Comparison of ENCODE assay signal across 27 cellular contexts in genomic region chr12:66603458-66603857, GRCh38.
DNase-seq lines count a peak whose midpoint lies in the region; ATAC-seq, FAIRE-seq and TF ChIP-seq lines count a peak whose summit lies in the region.
"Had no signal": no experiment of that assay in that cellular context is flagged by ENCODE, and none has a peak within 500 bp of the region (broad histone marks: within the 10 kb centered on the region; RNA-seq: fewer than 3 reads in every experiment).

No MANE protein-coding gene starts in this region.

- no peak for TF ChIP-seq EP300 in Ishikawa (IDR thresholded peaks at IDR 0.05; ENCODE audit: borderline replicate concordance)

- no peak for TF ChIP-seq RAD21 in Ishikawa (IDR thresholded peaks at IDR 0.05; ENCODE audit: low read depth)

- no peaks in the 10 kb centered on the region for H3K36me3 ChIP-seq in bronchial epithelial cell (ENCODE audit: control insufficient read depth, insufficient read depth, low read length)
- H3K36me3 ChIP-seq: BLaER1, esophagus squamous epithelium, suprapubic skin, WERI-Rb-1 had no signal

- DNase-seq in COLO668 (lab: John Stamatoyannopoulos, UW; ENCODE audit: unreplicated experiment) (peak; percentile 70), NCI-H345 treated with DMSO at 0.1 percent for 48 hours (lab: John Stamatoyannopoulos, UW; ENCODE audit: unreplicated experiment) (peak; percentile 51), bronchial epithelial cell (ENCODE audit: low read depth) (peak; percentile 52), KBM-7 (no peak)
- DNase-seq in stimulated activated naive CD4-positive, alpha-beta T cell (lab: John Stamatoyannopoulos, UW), result no peak
- DNase-seq: activated CD4-positive, alpha-beta T cell treated with anti-CD3 and anti-CD28 coated beads, Interleukin-2, amount 10 ng/mL, durations not matched to agents 7 days and 5 days; activated naive CD4-positive, alpha-beta T cell treated with anti-CD3 and anti-CD28 coated beads for 36 hours; amniotic stem cell; COR-L47; cortex of kidney; esophagus squamous epithelium; IMR-90; midbrain; naive thymus-derived CD8-positive, alpha-beta T cell; NCI-H1694; NCI-H524; retina; WERI-Rb-1 had no signal

- no peak for ATAC-seq in HG02610 (IDR thresholded peaks at IDR 0.05; ENCODE audit: unreplicated experiment)
- ATAC-seq in activated CD4-positive, CD25-positive, alpha-beta regulatory T cell treated with anti-CD3 and anti-CD28 coated beads, Interleukin-2, amount 50 U/mL, for 24 hours, result no peak
- ATAC-seq: HCT116; naive thymus-derived CD8-positive, alpha-beta T cell; stimulated activated effector memory CD8-positive, alpha-beta T cell treated with anti-CD3 and anti-CD28 coated beads, Interleukin-12 subunit alpha, Interleukin-12 subunit beta, amount 100 ng/mL, for 72 hours had no signal

- TF ChIP-seq CTCF in bronchial epithelial cell (IDR thresholded peaks at IDR 0.05; ENCODE audit: insufficient read depth, low read length, severe bottlenecking), result no peak

- no peaks in the 10 kb centered on the region for H3K27me3 ChIP-seq in bronchial epithelial cell (ENCODE audit: control insufficient read depth, insufficient read depth, low read length)
- H3K27me3 ChIP-seq: BLaER1, esophagus squamous epithelium, suprapubic skin had no signal

- no peak overlapping the region for H3K4me3 ChIP-seq in bronchial epithelial cell (ENCODE audit: low read depth, low read length)
- H3K4me3 ChIP-seq: BLaER1, esophagus squamous epithelium, smooth muscle cell, suprapubic skin had no signal

- FAIRE-seq in bronchial epithelial cell (lab: Jason Lieb, UNC), result peak; percentile 73
- FAIRE-seq: frontal cortex had no signal

- in situ Hi-C loops in KBM-7 (cut with MboI; ENCODE audit: low pct_unique_long_range_greater_than_20kb, low sequenced_read_pairs), result no loop called here

TF ChIP-seq in Ishikawa, 13 proteins besides CTCF, POLR2A, EP300 and RAD21:
- TF ChIP-seq CREB1 (IDR thresholded peaks at IDR 0.05; ENCODE audit: low read depth), result no peak
- no peak for TF ChIP-seq ZBTB7A (IDR thresholded peaks at IDR 0.05; ENCODE audit: low read depth)
- TF ChIP-seq EGR1 (IDR thresholded peaks at IDR 0.05), result no peak
- peak; percentile 54; the same call in 1 of the 2 replicates for TF ChIP-seq NFIC (IDR thresholded peaks at IDR 0.05)

Comparison
In these comparisons a context has a peak if more than half of its experiments do, and no peak if none do; other contexts are left out.
1. DNase-seq: peak in COLO668 (single experiment), NCI-H345 treated with DMSO at 0.1 percent for 48 hours (single experiment) and bronchial epithelial cell (single experiment); none in KBM-7 (single experiment) and stimulated activated naive CD4-positive, alpha-beta T cell (0 of 6).